In genomic region chr9:107894572-107895261, GRCh38 we compare ENCODE assay signal across 17 cellular contexts.
A peak's percentile ranks its signal among the peaks of the same experiment; 100 is the strongest.
DNase-seq lines count a peak whose midpoint lies in the region; ATAC-seq and TF ChIP-seq lines count a peak whose summit lies in the region.
"Had no signal": no experiment of that assay in that cellular context is flagged by ENCODE, and none has a peak within 500 bp of the region (broad histone marks: within the 10 kb centered on the region; RNA-seq: fewer than 3 reads in every experiment).

No MANE protein-coding gene starts in this region.

- H3K4me2 ChIP-seq in PC-9, result no peak overlapping the region

- no peak overlapping the region for H3K4me3 Mint-ChIP-seq in osteocyte (ENCODE audit: unreplicated experiment)

- H3K4me1 Mint-ChIP-seq in osteocyte (ENCODE audit: unreplicated experiment), result peaks cover 6% of the 10 kb centered on the region

- DNase-seq in AG09319 (ENCODE audit: extremely low read depth, low read depth) (peak; percentile 88), fibroblast of villous mesenchyme (ENCODE audit: low read depth) (peak; percentile 97), osteocyte (ENCODE audit: extremely low spot score, unreplicated experiment) (peak; percentile 11), WERI-Rb-1 (no peak), cerebellar nuclear complex (lab: John Stamatoyannopoulos, UW) (no peak), PC-9 (no peak)
- DNase-seq: activated CD4-positive, alpha-beta T cell treated with anti-CD3 and anti-CD28 coated beads for 1 hour; activated CD8-positive, alpha-beta memory T cell treated with anti-CD3 and anti-CD28 coated beads, Interleukin-2, amount 50 U/mL, for 48 hours; activated naive CD4-positive, alpha-beta T cell treated with Interleukin-2 at 50 U/mL for 16 hours; NCI-H2029; NCI-H526; stimulated activated CD4-positive, alpha-beta T cell treated with anti-CD3 and anti-CD28 coated beads, Interleukin-15, amount 100 ng/mL, for 24 hours; stomach; T1000 had no signal

- H3K4me3 ChIP-seq in fibroblast of villous mesenchyme (ENCODE audit: low read depth, low read length) (no peak overlapping the region), WERI-Rb-1 (ENCODE audit: low read depth, low read length) (no peak overlapping the region), PC-9 (no peak overlapping the region)
- H3K4me3 ChIP-seq: stomach had no signal

- H3K9me2 ChIP-seq in PC-9 (ENCODE audit: insufficient read depth), result no peaks in the 10 kb centered on the region

- POLR2A ChIA-PET in PC-9 (lab: Charles Lee; ENCODE audit: unreplicated experiment), result interaction anchor here (0.5 kb wide), 1 partner anchor 167 kb away, joined by 7 read pairs; no protein-coding TSS in a partner anchor

- intact Hi-C loops in PC-9 (cut with micrococcal nuclease; ENCODE audit: unreplicated experiment), result no loop called here

- H3K79me2 ChIP-seq in PC-9 (ENCODE audit: low read depth), result no peaks in the 10 kb centered on the region

- H3K36me3 ChIP-seq in WERI-Rb-1, result no peaks in the 10 kb centered on the region
- H3K36me3 ChIP-seq in PC-9 (ENCODE audit: low read depth), result no peaks in the 10 kb centered on the region
- H3K36me3 ChIP-seq: stomach had no signal

- peaks cover 1% of the 10 kb centered on the region for H3K27me3 Mint-ChIP-seq in osteocyte (ENCODE audit: unreplicated experiment)

- 0 out of 2 replicates have a peak, but pooled peaks cover 3% of the 10 kb centered on the region for H3F3A ChIP-seq in PC-9 (ENCODE audit: insufficient read depth, low read depth)

- CTCF ChIA-PET in PC-9 (lab: Charles Lee), result no interaction called here

- H2AFZ ChIP-seq in PC-9, result no peak overlapping the region

- H3K4me1 ChIP-seq in PC-9 (replicated peaks; ENCODE audit: insufficient read depth), result no peaks in the 10 kb centered on the region

- TF ChIP-seq CTCF in AG09319 (IDR thresholded peaks at IDR 0.05; ENCODE audit: low read depth, low read length) (no peak), fibroblast of villous mesenchyme (IDR thresholded peaks at IDR 0.05; ENCODE audit: insufficient read depth, low read depth, low read length) (no peak), osteocyte (IDR thresholded peaks at IDR 0.05) (no peak), WERI-Rb-1 (IDR thresholded peaks at IDR 0.05; ENCODE audit: low read depth, low read length) (no peak), PC-9 (conservative IDR thresholded peaks at IDR 0.05) (no peak)

- H3K9me3 ChIP-seq in WERI-Rb-1 (ENCODE audit: severe bottlenecking), result peaks cover 10% of the 10 kb centered on the region
- H3K9me3 ChIP-seq in PC-9 (ENCODE audit: insufficient read depth, low read depth), result no peaks in the 10 kb centered on the region; the same call in 1 of the 2 replicates

- H4K20me1 ChIP-seq in PC-9 (ENCODE audit: insufficient read depth), result no peaks in the 10 kb centered on the region

- H3K27ac ChIP-seq in WERI-Rb-1, result no peak overlapping the region
- H3K27ac ChIP-seq in PC-9, result no peak overlapping the region

- no peaks in the 10 kb centered on the region for H3K9me3 Mint-ChIP-seq in osteocyte (ENCODE audit: unreplicated experiment)

- H3K36me3 Mint-ChIP-seq in osteocyte (ENCODE audit: unreplicated experiment), result no peaks in the 10 kb centered on the region

- peaks cover 76% of the 10 kb centered on the region for H3K27me3 ChIP-seq in WERI-Rb-1 (ENCODE audit: insufficient read depth, low read depth, severe bottlenecking)
- no peaks in the 10 kb centered on the region for H3K27me3 ChIP-seq in PC-9 (ENCODE audit: insufficient read depth, low read depth)
- H3K27me3 ChIP-seq: stomach had no signal

- BruUV-seq in PC-9 (replicated peaks; lab: Mats Ljungman, UMichigan), result no TSS peak

- ATAC-seq in SK-N-SH treated with all-trans-retinoic acid at 6 μM for 48 hours (peak; percentile 88), GM19035 (IDR thresholded peaks at IDR 0.05; ENCODE audit: unreplicated experiment) (no peak)
- ATAC-seq: left lobe of liver had no signal

- H3K27ac Mint-ChIP-seq in osteocyte (ENCODE audit: unreplicated experiment), result no peak overlapping the region

TF ChIP-seq in SK-N-SH treated with all-trans-retinoic acid at 6 μM for 48 hours, 23 proteins besides CTCF, POLR2A, EP300 and RAD21:
- TF ChIP-seq TCF4 (CRISPR knock-in tag; IDR thresholded peaks at IDR 0.05; ENCODE audit: borderline replicate concordance), result 0 out of 2 replicates have a peak, but pooled peaks have one; percentile 17
- peak; percentile 74 for TF ChIP-seq ISL1 (CRISPR knock-in tag; IDR thresholded peaks at IDR 0.05)
- TF ChIP-seq TSHZ2 (CRISPR knock-in tag; IDR thresholded peaks at IDR 0.05), result peak; percentile 90
- no peak for TF ChIP-seq ZNF565 (CRISPR knock-in tag; conservative IDR thresholded peaks at IDR 0.05; ENCODE audit: low read depth)

Comparison
In these comparisons a context has a peak if more than half of its experiments do, and no peak if none do; other contexts are left out.
1. DNase-seq: peak in AG09319 (single experiment), fibroblast of villous mesenchyme (single experiment) and osteocyte (single experiment); none in WERI-Rb-1 (single experiment), cerebellar nuclear complex (0 of 2) and PC-9 (0 of 2).